Comparison of ENCODE assay signal across 9 cellular contexts in the genomic region with DNA sequence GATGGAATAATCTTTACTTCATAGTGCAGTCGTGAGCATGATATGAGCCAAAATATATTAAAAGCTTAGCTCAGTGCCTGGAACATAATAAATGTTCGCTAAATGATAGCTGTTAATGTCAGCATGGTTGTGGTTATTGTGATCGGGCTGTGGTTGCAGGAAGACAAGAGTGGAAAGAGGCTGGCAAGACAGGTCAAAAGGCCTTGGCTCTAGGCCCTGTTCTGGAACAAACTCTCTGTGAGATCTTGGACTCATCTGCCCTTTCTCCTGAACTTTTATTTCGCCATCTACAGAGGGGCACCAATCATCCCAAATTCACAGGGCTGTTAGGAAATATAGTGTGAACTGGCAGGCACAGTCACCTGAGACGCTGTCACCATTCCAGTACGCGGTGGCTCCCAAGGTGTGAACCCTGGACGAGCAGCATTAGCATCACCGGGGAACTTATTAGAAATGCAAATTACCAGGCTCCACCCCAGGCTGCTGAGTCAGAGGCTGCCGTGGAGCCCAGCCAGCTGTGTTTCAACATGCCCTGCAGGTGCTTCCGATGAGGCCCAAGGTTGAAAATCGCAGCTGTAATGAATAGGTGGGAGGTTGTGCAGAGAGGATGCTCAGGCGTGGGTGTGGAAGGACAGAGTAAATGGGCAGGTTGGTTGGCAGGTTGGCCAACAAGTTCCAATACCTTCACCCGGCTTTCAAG. TPM values are rescaled to one million over a fixed set of nuclear protein-coding genes. Genes with fewer than 3 reads are reported as not detected.
DNase-seq lines count a peak whose midpoint lies in the region; ATAC-seq and TF ChIP-seq lines count a peak whose summit lies in the region.
"Had no signal": no experiment of that assay in that cellular context is flagged by ENCODE, and none has a peak within 500 bp of the region (broad histone marks: within the 10 kb centered on the region; RNA-seq: fewer than 3 reads in every experiment).

No MANE protein-coding gene starts in this region.

- intact Hi-C loops in CD8-positive, alpha-beta T cell (cut with DNase I, micrococcal nuclease): no loop called here

- H3K4me3 Mint-ChIP-seq in stimulated activated effector memory CD8-positive, alpha-beta T cell treated with anti-CD3 and anti-CD28 coated beads, Interleukin-12 subunit alpha, Interleukin-12 subunit beta, amount 100 ng/mL, for 72 hours: no peak overlapping the region
- H3K4me3 Mint-ChIP-seq in CD8-positive, alpha-beta T cell: no peak overlapping the region

- no peaks in the 10 kb centered on the region for H3K4me1 ChIP-seq in CD8-positive, alpha-beta T cell (ENCODE audit: insufficient read depth, low read length)

- no peak overlapping the region for H3K27ac ChIP-seq in CD8-positive, alpha-beta T cell (ENCODE audit: low read depth, low read length)

- POLR2A ChIA-PET in CD8-positive, alpha-beta T cell (lab: Charles Lee): no interaction called here

- no peak for TF ChIP-seq CTCF in CD8-positive, alpha-beta T cell (IDR thresholded peaks at IDR 0.05)

- no peaks in the 10 kb centered on the region for H3K9me3 Mint-ChIP-seq in stimulated activated effector memory CD8-positive, alpha-beta T cell treated with anti-CD3 and anti-CD28 coated beads, Interleukin-12 subunit alpha, Interleukin-12 subunit beta, amount 100 ng/mL, for 72 hours
- H3K9me3 Mint-ChIP-seq in CD8-positive, alpha-beta T cell: no peaks in the 10 kb centered on the region

- no peaks in the 10 kb centered on the region for H3K27me3 ChIP-seq in CD8-positive, alpha-beta T cell (ENCODE audit: insufficient read depth, low read length)

- peak; percentile 6 for DNase-seq in DMS79 treated with DMSO at 0.1 percent for 48 hours (lab: John Stamatoyannopoulos, UW)
- no peak for DNase-seq in DMS79 (lab: John Stamatoyannopoulos, UW)
- DNase-seq in astrocyte of the hippocampus (ENCODE audit: low read depth, low spot score): peak; percentile 69
- no peak for DNase-seq in stimulated activated effector memory CD8-positive, alpha-beta T cell treated with anti-CD3 and anti-CD28 coated beads, Interleukin-12 subunit alpha, Interleukin-12 subunit beta, amount 100 ng/mL, for 72 hours (ENCODE audit: low spot score in 2 of 2)
- no peak for DNase-seq in MV-4-11 (lab: John Stamatoyannopoulos, UW)
- DNase-seq in CD8-positive, alpha-beta T cell: no peak
- DNase-seq in NOMO-1 treated with dmso at 0.1 percent for 144 hours (lab: John Stamatoyannopoulos, UW; ENCODE audit: unreplicated experiment): no peak
- DNase-seq: activated CD8-positive, alpha-beta memory T cell treated with anti-CD3 and anti-CD28 coated beads, Interleukin-2, amount 50 U/mL, for 48 hours had no signal

- peaks cover 49% of the 10 kb centered on the region for H3K36me3 Mint-ChIP-seq in stimulated activated effector memory CD8-positive, alpha-beta T cell treated with anti-CD3 and anti-CD28 coated beads, Interleukin-12 subunit alpha, Interleukin-12 subunit beta, amount 100 ng/mL, for 72 hours
- H3K36me3 Mint-ChIP-seq in CD8-positive, alpha-beta T cell: peaks cover 49% of the 10 kb centered on the region

- CTCF ChIA-PET in CD8-positive, alpha-beta T cell (lab: Charles Lee): interaction anchor here (1.1 to 1.8 kb wide), 3 partner anchors 9 to 323 kb away, joined by 4 read pairs; partner anchors contain the start of gene GALNT10

- H3K36me3 ChIP-seq in CD8-positive, alpha-beta T cell (ENCODE audit: insufficient read depth, low read length): no peaks in the 10 kb centered on the region

- H3K27ac Mint-ChIP-seq in stimulated activated effector memory CD8-positive, alpha-beta T cell treated with anti-CD3 and anti-CD28 coated beads, Interleukin-12 subunit alpha, Interleukin-12 subunit beta, amount 100 ng/mL, for 72 hours: peak overlapping the region; percentile 56
- no peak overlapping the region for H3K27ac Mint-ChIP-seq in CD8-positive, alpha-beta T cell

- no peaks in the 10 kb centered on the region for H3K4me1 Mint-ChIP-seq in stimulated activated effector memory CD8-positive, alpha-beta T cell treated with anti-CD3 and anti-CD28 coated beads, Interleukin-12 subunit alpha, Interleukin-12 subunit beta, amount 100 ng/mL, for 72 hours
- no peaks in the 10 kb centered on the region for H3K4me1 Mint-ChIP-seq in CD8-positive, alpha-beta T cell (ENCODE audit: low read depth)

- H3K27me3 Mint-ChIP-seq in CD8-positive, alpha-beta T cell (ENCODE audit: low read depth): no peaks in the 10 kb centered on the region

- peak; percentile 84 for ATAC-seq in HG03439 (IDR thresholded peaks at IDR 0.05; ENCODE audit: unreplicated experiment)
- no peak for ATAC-seq in stimulated activated effector memory CD8-positive, alpha-beta T cell treated with anti-CD3 and anti-CD28 coated beads, Interleukin-12 subunit alpha, Interleukin-12 subunit beta, amount 100 ng/mL, for 72 hours
- no peak for ATAC-seq in CD8-positive, alpha-beta T cell

- H3K4me3 ChIP-seq in CD8-positive, alpha-beta T cell (ENCODE audit: low read depth, low read length): no peak overlapping the region

- no peaks in the 10 kb centered on the region for H3K9me3 ChIP-seq in CD8-positive, alpha-beta T cell (ENCODE audit: low read length)

RNA-seq across cellular contexts. Expression of gene SAP30L, which starts 50.2 kb away (rescaled TPM):
- 10 to 100 TPM; 24.1 to 25.4 TPM for total RNA-seq in CD8-positive, alpha-beta T cell

Comparison
In these comparisons a context has a peak if more than half of its experiments do, and no peak if none do; other contexts are left out.
1. DNase-seq: peak in DMS79 treated with DMSO at 0.1 percent for 48 hours (single experiment) and astrocyte of the hippocampus (single experiment); none in DMS79 (single experiment), stimulated activated effector memory CD8-positive, alpha-beta T cell treated with anti-CD3 and anti-CD28 coated beads, Interleukin-12 subunit alpha, Interleukin-12 subunit beta, amount 100 ng/mL, for 72 hours (0 of 2), MV-4-11 (single experiment), CD8-positive, alpha-beta T cell (0 of 7) and NOMO-1 treated with dmso at 0.1 percent for 144 hours (single experiment).